ENCODE assay signal across 8 cellular contexts in genomic region chr3:174397848-174398247, GRCh38.
DNase-seq lines count a peak whose midpoint lies in the region; ATAC-seq, FAIRE-seq and TF ChIP-seq lines count a peak whose summit lies in the region.

No MANE protein-coding gene starts in this region.

- no peak overlapping the region for H2BK120ac ChIP-seq in mesenchymal stem cell (ENCODE audit: low read depth, low read length)

- H3K14ac ChIP-seq in mesenchymal stem cell (ENCODE audit: low read length in 2 of 2), result no peak overlapping the region

- no peak overlapping the region for H2BK15ac ChIP-seq in mesenchymal stem cell (ENCODE audit: low read depth, poor library complexity, severe bottlenecking)

- no peaks in the 10 kb centered on the region for H3K27me3 Mint-ChIP-seq in Caco-2 (ENCODE audit: insufficient read depth, unreplicated experiment)

- no peaks in the 10 kb centered on the region for H3K27me3 ChIP-seq in Caco-2 (replicated peaks; ENCODE audit: control insufficient read depth, insufficient read depth, low read length)
- H3K27me3 ChIP-seq in mesenchymal stem cell (ENCODE audit: control insufficient read depth in 1 of 2, insufficient read depth in 1 of 2, low read length in 2 of 2), result no peaks in the 10 kb centered on the region

- H3K4me1 Mint-ChIP-seq in Caco-2 (ENCODE audit: low read depth, unreplicated experiment), result no peaks in the 10 kb centered on the region

- BruUV-seq in Caco-2 (replicated peaks; lab: Mats Ljungman, UMichigan), result no TSS peak

- H4K8ac ChIP-seq in mesenchymal stem cell (ENCODE audit: low read length), result no peak overlapping the region

- POLR2A ChIA-PET in Caco-2 (lab: Charles Lee), result no interaction called here

- TF ChIP-seq POLR2A in NB4 (IDR thresholded peaks at IDR 0.05; ENCODE audit: extremely low read depth, insufficient read length), result no peak

- no peak overlapping the region for H3K18ac ChIP-seq in mesenchymal stem cell (ENCODE audit: low read depth in 1 of 2, low read length in 2 of 2)

- H3K36me3 Mint-ChIP-seq in Caco-2 (ENCODE audit: insufficient read depth, unreplicated experiment), result no peaks in the 10 kb centered on the region

- FAIRE-seq in urothelium cell line (lab: Jason Lieb, UNC), result no peak

- H3K9me3 ChIP-seq in Caco-2 (peaks cover 12% of the 10 kb centered on the region), mesenchymal stem cell (ENCODE audit: control insufficient read depth, low read length) (peaks cover 4% of the 10 kb centered on the region)

- H3K23ac ChIP-seq in mesenchymal stem cell (ENCODE audit: low read length in 2 of 2), result no peak overlapping the region

- H3K4me1 ChIP-seq in Caco-2 (no peaks in the 10 kb centered on the region), mesenchymal stem cell (ENCODE audit: control insufficient read depth, insufficient read depth, low read depth, low read length) (no peaks in the 10 kb centered on the region)

- H3K36me3 ChIP-seq in Caco-2 (ENCODE audit: control insufficient read depth, insufficient read depth, low read length) (no peaks in the 10 kb centered on the region), mesenchymal stem cell (ENCODE audit: control insufficient read depth in 1 of 2, insufficient read depth in 2 of 2, low read depth in 1 of 2, low read length in 2 of 2) (no peaks in the 10 kb centered on the region)

- no peak overlapping the region for H2AFZ ChIP-seq in mesenchymal stem cell (ENCODE audit: low read depth, low read length)

- no peak overlapping the region for H2AK5ac ChIP-seq in mesenchymal stem cell (ENCODE audit: low read length, severe bottlenecking)

- in situ Hi-C loops in T47D (cut with HindIII; ENCODE audit: low pct_unique_long_range_greater_than_20kb, low sequenced_read_pairs), result no loop called here

- H2BK5ac ChIP-seq in mesenchymal stem cell (ENCODE audit: low read depth, low read length, poor library complexity, severe bottlenecking), result no peak overlapping the region

- ATAC-seq in HG02973 (IDR thresholded peaks at IDR 0.05; ENCODE audit: unreplicated experiment) (no peak), GM21423 (IDR thresholded peaks at IDR 0.05; ENCODE audit: unreplicated experiment) (no peak)

- no peak overlapping the region for H3K4ac ChIP-seq in mesenchymal stem cell (ENCODE audit: low read depth in 1 of 2, low read length in 2 of 2)

- no peak overlapping the region for H4K91ac ChIP-seq in mesenchymal stem cell (ENCODE audit: low read length)

- H3K27ac ChIP-seq in mesenchymal stem cell (ENCODE audit: low read length, poor library complexity, severe bottlenecking), result no peak overlapping the region

- TF ChIP-seq CTCF in Caco-2 (IDR thresholded peaks at IDR 0.05; ENCODE audit: insufficient read depth in 1 of 2, low read depth in 1 of 2, low read length in 1 of 2, severe bottlenecking in 1 of 2, unreplicated experiment in 1 of 2) (peak; percentile 16 to 45), NB4 (IDR thresholded peaks at IDR 0.05; ENCODE audit: low read depth, low read length) (no peak)

- CTCF ChIA-PET in Caco-2 (lab: Charles Lee), result no interaction called here

- intact Hi-C loops in Caco-2 (cut with micrococcal nuclease; ENCODE audit: unreplicated experiment), result loop anchor here (1.0 to 5.0 kb wide), 5 partner anchors 40 to 723 kb away; no protein-coding TSS in a partner anchor

- H3K9me3 Mint-ChIP-seq in Caco-2 (ENCODE audit: unreplicated experiment), result peaks cover 22% of the 10 kb centered on the region

- H3K4me3 ChIP-seq in Caco-2 (ENCODE audit: low read depth, low read length) (no peak overlapping the region), NB4 (ENCODE audit: low read depth, low read length) (no peak overlapping the region), mesenchymal stem cell (ENCODE audit: insufficient read depth in 1 of 2, low read depth in 1 of 2, low read length in 2 of 2) (no peak overlapping the region)

- no peak overlapping the region for H3K27ac Mint-ChIP-seq in Caco-2 (ENCODE audit: unreplicated experiment)

- no peak overlapping the region for H2BK12ac ChIP-seq in mesenchymal stem cell (ENCODE audit: low read length in 2 of 2)

- peak in 1 of 2 experiments; percentile 39 for DNase-seq in Caco-2
- peak; percentile 34 for DNase-seq in NB4 (ENCODE audit: low read depth)
- peak; percentile 41 to 90 for DNase-seq in T47D (ENCODE audit: low read depth in 1 of 2, low spot score in 1 of 2)
- peak; percentile 41 for DNase-seq in mesenchymal stem cell
- DNase-seq in activated effector memory CD4-positive, alpha-beta T cell treated with Interleukin-2 at 50 U/mL for 16 hours, result no peak
- no peak for DNase-seq in urothelium cell line (ENCODE audit: low spot score)

- no peak overlapping the region for H3K4me2 ChIP-seq in mesenchymal stem cell (ENCODE audit: low read length, poor library complexity, severe bottlenecking)

- no peaks in the 10 kb centered on the region for H3K79me1 ChIP-seq in mesenchymal stem cell (replicated peaks; ENCODE audit: low read length, poor library complexity, severe bottlenecking)

- no peak overlapping the region for H3K9ac ChIP-seq in mesenchymal stem cell (ENCODE audit: low read length)

- no peak overlapping the region for H3K4me3 Mint-ChIP-seq in Caco-2 (ENCODE audit: unreplicated experiment)

Comparison
In these comparisons a context has a peak if more than half of its experiments do, and no peak if none do; other contexts are left out.
1. DNase-seq: peak in NB4 (single experiment), T47D (2 of 2) and mesenchymal stem cell (single experiment); none in activated effector memory CD4-positive, alpha-beta T cell treated with Interleukin-2 at 50 U/mL for 16 hours (single experiment) and urothelium cell line (single experiment).